ENCODE assay signal across 25 cellular contexts in genomic region chr14:22786685-22787084, GRCh38.
"Had no signal": no experiment of that assay in that cellular context is flagged by ENCODE, and none has a peak within 500 bp of the region (broad histone marks: within the 10 kb centered on the region; RNA-seq: fewer than 3 reads in every experiment).

No MANE protein-coding gene starts in this region.

- H3K27me3 Mint-ChIP-seq: activated CD4-positive, alpha-beta memory T cell treated with anti-CD3 and anti-CD28 coated beads, Interleukin-2, amount 10 ng/mL, durations not matched to agents 7 days and 5 days; activated CD4-positive, alpha-beta T cell treated with anti-CD3 and anti-CD28 coated beads, Interleukin-2, amount 10 ng/mL, durations not matched to agents 7 days and 5 days; activated naive CD8-positive, alpha-beta T cell; activated T-helper 17 cell treated with anti-CD3 and anti-CD28 coated beads, Interleukin-2, amount 50 U/mL, for 72 hours had no signal

- H3K4me3 Mint-ChIP-seq: activated CD4-positive, alpha-beta memory T cell treated with anti-CD3 and anti-CD28 coated beads, Interleukin-2, amount 10 ng/mL, durations not matched to agents 7 days and 5 days; activated CD4-positive, alpha-beta T cell treated with anti-CD3 and anti-CD28 coated beads, Interleukin-2, amount 10 ng/mL, durations not matched to agents 7 days and 5 days; activated naive CD8-positive, alpha-beta T cell; activated T-cell treated with anti-CD3 and anti-CD28 coated beads, Interleukin-2, amount 50 U/mL, for 4 hours; activated T-helper 17 cell treated with anti-CD3 and anti-CD28 coated beads, Interleukin-2, amount 50 U/mL, for 72 hours; central memory CD8-positive, alpha-beta T cell; endodermal cell had no signal

- H3K4me3 ChIP-seq: dorsolateral prefrontal cortex had no signal

- H3K4me1 Mint-ChIP-seq: activated T-helper 17 cell treated with anti-CD3 and anti-CD28 coated beads, Interleukin-2, amount 50 U/mL, for 72 hours; central memory CD8-positive, alpha-beta T cell; endodermal cell had no signal

- H3K27ac ChIP-seq: brain microvascular endothelial cell, dorsolateral prefrontal cortex had no signal

- H3K9me3 Mint-ChIP-seq: activated CD4-positive, alpha-beta memory T cell treated with anti-CD3 and anti-CD28 coated beads, Interleukin-2, amount 10 ng/mL, durations not matched to agents 7 days and 5 days; activated CD4-positive, alpha-beta T cell treated with anti-CD3 and anti-CD28 coated beads, Interleukin-2, amount 10 ng/mL, durations not matched to agents 7 days and 5 days; activated T-cell treated with anti-CD3 and anti-CD28 coated beads, Interleukin-2, amount 50 U/mL, for 4 hours; activated T-helper 17 cell treated with anti-CD3 and anti-CD28 coated beads, Interleukin-2, amount 50 U/mL, for 72 hours; central memory CD8-positive, alpha-beta T cell; endodermal cell had no signal

- H3K27me3 ChIP-seq: brain microvascular endothelial cell, dorsolateral prefrontal cortex had no signal

- DNase-seq: activated CD4-positive, alpha-beta memory T cell treated with anti-CD3 and anti-CD28 coated beads, Interleukin-2, amount 10 ng/mL, durations not matched to agents 7 days and 5 days; activated CD4-positive, alpha-beta T cell treated with anti-CD3 and anti-CD28 coated beads for 1 hour; activated CD4-positive, alpha-beta T cell treated with anti-CD3 and anti-CD28 coated beads for 4 hours; activated CD4-positive, alpha-beta T cell treated with anti-CD3 and anti-CD28 coated beads, Interleukin-2, amount 10 ng/mL, durations not matched to agents 7 days and 5 days; activated CD4-positive, alpha-beta T cell treated with anti-CD3 and anti-CD28 coated beads, Interleukin-2, amount 50 U/mL, for 4 hours; activated CD8-positive, alpha-beta memory T cell treated with anti-CD3 and anti-CD28 coated beads, Interleukin-2, amount 50 U/mL, for 48 hours; activated effector memory CD4-positive, alpha-beta T cell treated with Interleukin-2 at 50 U/mL for 16 hours; activated gamma-delta T cell treated with Interleukin-2 at 50 U/mL for 16 hours; activated naive CD4-positive, alpha-beta T cell treated with anti-CD3 and anti-CD28 coated beads, Interleukin-2, amount 50 U/mL, for 16 hours; activated naive CD4-positive, alpha-beta T cell treated with Interleukin-2 at 50 U/mL for 16 hours; activated T-cell treated with anti-CD3 and anti-CD28 coated beads for 4 hours; activated T-cell treated with anti-CD3 and anti-CD28 coated beads, Interleukin-2, amount 50 U/mL, for 4 hours; amniotic stem cell; anterior cingulate cortex; brain microvascular endothelial cell; cortex of kidney; dorsolateral prefrontal cortex; effector memory CD4-positive, alpha-beta T cell; endodermal cell; foreskin fibroblast; head of caudate nucleus; T-helper 2 cell had no signal

- H3K27ac Mint-ChIP-seq: activated CD4-positive, alpha-beta memory T cell treated with anti-CD3 and anti-CD28 coated beads, Interleukin-2, amount 10 ng/mL, durations not matched to agents 7 days and 5 days; activated CD4-positive, alpha-beta T cell treated with anti-CD3 and anti-CD28 coated beads, Interleukin-2, amount 10 ng/mL, durations not matched to agents 7 days and 5 days; activated naive CD8-positive, alpha-beta T cell; activated T-helper 17 cell treated with anti-CD3 and anti-CD28 coated beads, Interleukin-2, amount 50 U/mL, for 72 hours; endodermal cell had no signal

- H3K36me3 Mint-ChIP-seq: activated naive CD8-positive, alpha-beta T cell had no signal

- H3K36me3 ChIP-seq: brain microvascular endothelial cell had no signal
